20 cellular contexts compared by ENCODE assay signal in genomic region chr22:35605787-35606492, GRCh38. TPM values are rescaled to one million over a fixed set of nuclear protein-coding genes. Genes with fewer than 3 reads are reported as not detected.
DNase-seq lines count a peak whose midpoint lies in the region; ATAC-seq and TF ChIP-seq lines count a peak whose summit lies in the region.
"Had no signal": no experiment of that assay in that cellular context is flagged by ENCODE, and none has a peak within 500 bp of the region (broad histone marks: within the 10 kb centered on the region; RNA-seq: fewer than 3 reads in every experiment).

No MANE protein-coding gene starts in this region.

- ATAC-seq in PC-3 (no peak), gastroesophageal sphincter (no peak), HG02852 (IDR thresholded peaks at IDR 0.05; ENCODE audit: unreplicated experiment) (no peak)
- ATAC-seq: K562 had no signal

- peak overlapping the region; percentile 74 for H3K27ac ChIP-seq in PC-3 (ENCODE audit: low read length)
- peak overlapping the region in 3 of 4 donors; percentile 48 to 57 (median 52) for H3K27ac ChIP-seq in gastroesophageal sphincter
- peak overlapping the region; percentile 60 for H3K27ac ChIP-seq in muscle layer of colon (ENCODE audit: low read depth, low read length)
- peak overlapping the region; percentile 76 for H3K27ac ChIP-seq in skeletal muscle tissue (ENCODE audit: low read depth, low read length)
- H3K27ac ChIP-seq: C4-2B, upper lobe of left lung had no signal

- TF ChIP-seq POLR2A in gastroesophageal sphincter (IDR thresholded peaks at IDR 0.05) = no peak

- no peak for TF ChIP-seq EP300 in gastroesophageal sphincter (IDR thresholded peaks at IDR 0.05)

- H3K4me2 ChIP-seq in PC-3 (ENCODE audit: low read length) = no peak overlapping the region

- H3K9me3 ChIP-seq in PC-3 (ENCODE audit: low read length) = no peaks in the 10 kb centered on the region
- H3K9me3 ChIP-seq in gastroesophageal sphincter = no peaks in the 10 kb centered on the region
- H3K9me3 ChIP-seq in muscle layer of colon (ENCODE audit: low read length) = no peaks in the 10 kb centered on the region
- H3K9me3 ChIP-seq in skeletal muscle tissue (ENCODE audit: control insufficient read depth in 3 of 3, low read length in 3 of 3) = no peaks in the 10 kb centered on the region
- H3K9me3 ChIP-seq: ovary, upper lobe of left lung had no signal

- H3K36me3 ChIP-seq in PC-3 (ENCODE audit: low read depth, low read length) (no peaks in the 10 kb centered on the region), gastroesophageal sphincter (no peaks in the 10 kb centered on the region), muscle layer of colon (ENCODE audit: insufficient read depth, low read length) (no peaks in the 10 kb centered on the region), skeletal muscle tissue (ENCODE audit: control insufficient read depth in 3 of 3, insufficient read depth in 3 of 3, low read length in 3 of 3) (peaks cover 30 to 42% (median 37%) of the 10 kb centered on the region in 3 donors)
- H3K36me3 ChIP-seq: ovary, upper lobe of left lung had no signal

- no peaks in the 10 kb centered on the region for H3F3A ChIP-seq in PC-3 (ENCODE audit: low read length, unreplicated experiment)

- intact Hi-C loops in PC-3 (cut with micrococcal nuclease) = no loop called here

- no peak overlapping the region for H2AFZ ChIP-seq in PC-3 (ENCODE audit: low read length)

- CTCF ChIA-PET in PC-3 (lab: Charles Lee) = no interaction called here

- no peaks in the 10 kb centered on the region for H3K9me2 ChIP-seq in PC-3 (replicated peaks; ENCODE audit: low read length)

- H3K27me3 ChIP-seq in PC-3 (ENCODE audit: low read length) (no peaks in the 10 kb centered on the region), gastroesophageal sphincter (no peaks in the 10 kb centered on the region), muscle layer of colon (ENCODE audit: control insufficient read depth in 1 of 2, insufficient read depth in 2 of 2, low read length in 2 of 2) (no peaks in the 10 kb centered on the region), skeletal muscle tissue (ENCODE audit: control insufficient read depth in 3 of 3, insufficient read depth in 3 of 3, low read length in 3 of 3) (no peaks in the 10 kb centered on the region)
- H3K27me3 ChIP-seq: ovary, upper lobe of left lung had no signal

- DNase-seq in PC-3 = no peak
- DNase-seq in stimulated activated CD4-positive, alpha-beta T cell treated with anti-CD3 and anti-CD28 coated beads, Interleukin-4, amount 100 ng/mL, for 4 hours = no peak
- DNase-seq in stimulated activated CD4-positive, alpha-beta T cell treated with anti-CD3 and anti-CD28 coated beads, Interleukin-2, amount 100 ng/mL, for 48 hours = no peak
- DNase-seq: activated CD4-positive, CD25-positive, alpha-beta regulatory T cell; activated T-cell treated with anti-CD3 and anti-CD28 coated beads, Interleukin-2, amount 50 U/mL, for 24 hours; central memory CD4-positive, alpha-beta T cell; EL; NCI-H146; NCI-H69; stimulated activated naive CD4-positive, alpha-beta T cell; upper lobe of left lung had no signal

- POLR2A ChIA-PET in PC-3 (lab: Charles Lee; ENCODE audit: unreplicated experiment) = no interaction called here

- peaks cover 50% of the 10 kb centered on the region for H3K4me1 ChIP-seq in PC-3 (ENCODE audit: insufficient read depth, low read length)
- peaks cover 0 to 26% (median 0%) of the 10 kb centered on the region in 3 donors for H3K4me1 ChIP-seq in gastroesophageal sphincter
- peaks cover 26% of the 10 kb centered on the region for H3K4me1 ChIP-seq in muscle layer of colon (ENCODE audit: insufficient read depth, low read length)
- H3K4me1 ChIP-seq in skeletal muscle tissue (ENCODE audit: control insufficient read depth in 3 of 3, insufficient read depth in 3 of 3, low read length in 3 of 3) = peaks cover 57 to 89% (median 69%) of the 10 kb centered on the region in 3 donors

- 38 to 53% methylated on average over 8 to 12 of the region's 14 CpGs for WGBS in gastroesophageal sphincter (ENCODE audit: low coverage in 1 of 2), 2 donors

- no peak for TF ChIP-seq CTCF in PC-3 (conservative IDR thresholded peaks at IDR 0.05; ENCODE audit: low read depth, low read length)
- TF ChIP-seq CTCF in gastroesophageal sphincter (IDR thresholded peaks at IDR 0.05) = no peak

- BruUV-seq in PC-3 (replicated peaks; lab: Mats Ljungman, UMichigan) = no TSS peak

- H3K9ac ChIP-seq in PC-3 (ENCODE audit: low read length) (no peak overlapping the region), muscle layer of colon (ENCODE audit: low read length) (no peak overlapping the region), skeletal muscle tissue (ENCODE audit: low read depth in 1 of 3, low read length in 3 of 3) (peak overlapping the region; percentile 54 to 85 (median 62))

- H3K4me3 ChIP-seq in PC-3 (ENCODE audit: low read length) (no peak overlapping the region), gastroesophageal sphincter (no peak overlapping the region), muscle layer of colon (ENCODE audit: low read depth in 1 of 2, low read length in 2 of 2) (no peak overlapping the region), skeletal muscle tissue (ENCODE audit: low read length in 3 of 3) (no peak overlapping the region)
- H3K4me3 ChIP-seq: K562, lung, ovary, upper lobe of left lung had no signal

- no peaks in the 10 kb centered on the region for H3K79me2 ChIP-seq in PC-3 (ENCODE audit: low read length)

- H4K20me1 ChIP-seq in PC-3 (ENCODE audit: low read length) = no peaks in the 10 kb centered on the region

RNA-seq across cellular contexts. Expression of gene MB, which starts 11.2 kb away (rescaled TPM):
- total RNA-seq in PC-3 (2014; rRNA removed) = 14.6 and 21.6 TPM in 2 replicates
- total RNA-seq in gastroesophageal sphincter = 10 to 100 TPM in 1 of 4 donors, 1 to 10 TPM in 2, not detected in 1; 1.0 to 12.9 (median 2.5) TPM
- total RNA-seq in skeletal muscle tissue = 84.5 TPM
- total RNA-seq: fibroblast of villous mesenchyme, K562 had no signal

RNA-seq across cellular contexts. Expression of gene APOL6, which starts 42.3 kb away (rescaled TPM):
- 6.7 and 8.2 TPM in 2 replicates for total RNA-seq in PC-3 (2014; rRNA removed)
- 10 to 100 TPM; 10.4 to 13.3 (median 10.9) TPM for total RNA-seq in gastroesophageal sphincter
- 5.2 TPM for total RNA-seq in skeletal muscle tissue

Comparison
In these comparisons a context has a peak if more than half of its experiments do, and no peak if none do; other contexts are left out.
1. H3K9ac ChIP-seq: peak in skeletal muscle tissue (3 of 3); none in PC-3 (single experiment) and muscle layer of colon (single experiment).
2. Peak in every context shown above with its lines, with median percentiles within 50 percentile points of each other: H3K27ac ChIP-seq.